In the genomic region with DNA sequence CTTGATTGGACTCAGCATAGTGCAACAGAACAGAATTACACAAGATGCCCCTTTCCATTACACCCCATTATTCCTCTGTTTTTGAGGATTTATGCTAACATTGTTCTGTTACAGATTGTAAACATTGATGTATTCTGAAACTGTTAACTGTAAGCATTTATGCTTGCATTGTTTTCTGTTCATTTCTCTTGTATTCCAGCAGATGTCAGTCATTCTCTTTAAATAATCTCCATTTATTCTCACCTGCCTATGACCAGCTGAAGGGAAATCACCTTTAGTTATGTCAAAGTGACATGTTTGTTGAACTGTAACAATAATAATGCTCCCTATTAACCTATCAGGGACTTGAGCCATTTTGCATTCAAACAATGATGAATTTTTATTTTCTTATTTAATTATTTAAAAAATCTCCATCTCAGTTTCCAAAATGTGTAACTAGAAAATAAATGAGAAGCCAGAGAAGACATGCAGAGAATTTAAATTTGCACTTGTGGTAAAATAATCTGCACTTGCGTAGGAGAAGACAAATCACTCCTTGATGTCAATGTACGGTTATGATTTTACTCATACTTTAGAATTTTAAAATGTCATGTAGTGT, we compare ENCODE assay signal across 8 cellular contexts. TPM values are rescaled to one million over a fixed set of nuclear protein-coding genes. Genes with fewer than 3 reads are reported as not detected.
DNase-seq lines count a peak whose midpoint lies in the region; ATAC-seq, FAIRE-seq and TF ChIP-seq lines count a peak whose summit lies in the region.

No MANE protein-coding gene starts in this region.

- H3K9me3 ChIP-seq in AG04450 (ENCODE audit: control insufficient read depth, insufficient read depth, low read length): no peaks in the 10 kb centered on the region

- TF ChIP-seq POLR2A in erythroblast (IDR thresholded peaks at IDR 0.05; ENCODE audit: low read length): no peak

- CTCF ChIA-PET in AG04450 (lab: Charles Lee): interaction anchor here (0.6 to 6.9 kb wide), 30 partner anchors 10 to 873 kb away, joined by 3 to 84 read pairs (median 3); partner anchors contain the start of gene VEGFC

- FAIRE-seq in urothelium cell line (lab: Jason Lieb, UNC): no peak

- no peaks in the 10 kb centered on the region for H3K27me3 ChIP-seq in AG04450 (ENCODE audit: control insufficient read depth, insufficient read depth, low read length)

- ATAC-seq in GM18517 (IDR thresholded peaks at IDR 0.05; ENCODE audit: unreplicated experiment) (peak; percentile 97), HG02840 (IDR thresholded peaks at IDR 0.05; ENCODE audit: low FRiP score, unreplicated experiment) (peak; percentile 83)

- POLR2A ChIA-PET in AG04450 (lab: Yijun Ruan, JAX): no interaction called here

- TF ChIP-seq CTCF in AG04450 (IDR thresholded peaks at IDR 0.05; ENCODE audit: low read depth, low read length) (peak; percentile 56), epithelial cell of proximal tubule (conservative IDR thresholded peaks at IDR 0.05; ENCODE audit: low read depth, low read length) (peak; percentile 59)

- H3K27ac ChIP-seq in AG04450 (ENCODE audit: low read depth, low read length): no peak overlapping the region

- H3K4me3 ChIP-seq in AG04450 (ENCODE audit: low read depth, low read length) (no peak overlapping the region), epithelial cell of proximal tubule (ENCODE audit: low read depth, low read length) (no peak overlapping the region)

- no peak for DNase-seq in AG04450 (ENCODE audit: low read depth, low spot score)
- peak; percentile 32 for DNase-seq in NCI-H460 (ENCODE audit: extremely low read depth, low read depth)
- no peak for DNase-seq in epithelial cell of proximal tubule (ENCODE audit: low read depth)
- peak; percentile 16 for DNase-seq in urothelium cell line (ENCODE audit: low spot score)
- no peak for DNase-seq in activated gamma-delta T cell treated with Interleukin-2 at 50 U/mL for 16 hours
- no peak for DNase-seq in erythroblast (lab: John Stamatoyannopoulos, UW)

RNA-seq across cellular contexts. Expression of gene SPCS3, which starts 58.0 kb away (rescaled TPM):
- polyA plus RNA-seq in AG04450 (2011; rRNA removed): 64.0 and 84.3 TPM in 2 replicates
- polyA minus RNA-seq in AG04450 (2011; rRNA and poly(A)+ RNA removed): 25.2 and 43.8 TPM in 2 replicates
- total RNA-seq in NCI-H460 (2014; rRNA removed; shearing (Covaris generic)): 54.8 and 61.5 TPM in 2 replicates
- 52.8 and 69.3 TPM in 2 replicates for polyA plus RNA-seq in NCI-H460 (2014; cell fraction: nucleus; rRNA removed)
- 80.1 and 90.4 TPM in 2 replicates for total RNA-seq in epithelial cell of proximal tubule

Comparison
In these comparisons a context has a peak if more than half of its experiments do, and no peak if none do; other contexts are left out.
1. DNase-seq: peak in NCI-H460 (single experiment) and urothelium cell line (single experiment); none in AG04450 (single experiment), epithelial cell of proximal tubule (single experiment), activated gamma-delta T cell treated with Interleukin-2 at 50 U/mL for 16 hours (single experiment) and erythroblast (0 of 2).